In the genomic region with DNA sequence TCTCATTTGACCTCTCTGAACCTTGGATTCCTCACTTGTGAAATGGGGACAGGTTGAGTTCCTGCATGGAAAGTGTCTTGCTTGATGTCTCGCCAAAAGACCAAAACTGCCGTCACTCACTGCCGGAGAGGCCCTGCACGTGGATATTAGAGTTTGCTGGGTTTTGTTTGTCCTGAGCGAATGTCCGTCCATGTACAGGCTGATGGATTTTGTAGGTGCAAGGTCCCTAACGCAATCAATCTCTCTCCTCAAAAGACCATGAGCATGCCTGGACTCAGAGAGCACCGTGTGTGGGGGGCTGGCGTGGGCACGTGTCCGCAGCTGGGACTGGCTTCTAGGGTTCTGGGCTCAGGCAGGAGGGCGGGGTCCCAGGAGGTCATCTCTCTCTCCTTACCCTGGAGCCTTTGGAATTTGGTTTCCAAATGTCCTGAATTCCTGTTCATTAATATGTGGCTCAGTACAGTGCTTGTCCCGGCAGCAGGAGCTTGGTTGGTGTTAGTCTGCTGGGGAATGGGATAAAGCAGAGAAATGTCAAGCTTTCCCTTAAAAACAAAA, we compare ENCODE assay signal across 1 cellular context.
TF ChIP-seq lines count a peak whose summit lies in the region.

No MANE protein-coding gene starts in this region.

TF ChIP-seq in HepG2, 621 proteins besides CTCF, POLR2A, EP300 and RAD21 (continued from another document):
- TF ChIP-seq, protein P1, sequence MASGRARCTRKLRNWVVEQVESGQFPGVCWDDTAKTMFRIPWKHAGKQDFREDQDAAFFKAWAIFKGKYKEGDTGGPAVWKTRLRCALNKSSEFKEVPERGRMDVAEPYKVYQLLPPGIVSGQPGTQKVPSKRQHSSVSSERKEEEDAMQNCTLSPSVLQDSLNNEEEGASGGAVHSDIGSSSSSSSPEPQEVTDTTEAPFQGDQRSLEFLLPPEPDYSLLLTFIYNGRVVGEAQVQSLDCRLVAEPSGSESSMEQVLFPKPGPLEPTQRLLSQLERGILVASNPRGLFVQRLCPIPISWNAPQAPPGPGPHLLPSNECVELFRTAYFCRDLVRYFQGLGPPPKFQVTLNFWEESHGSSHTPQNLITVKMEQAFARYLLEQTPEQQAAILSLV (CRISPR knock-in tag; IDR thresholded peaks at IDR 0.05; ENCODE audit: borderline replicate concordance) = no peak
- TF ChIP-seq REL (CRISPR knock-in tag; conservative IDR thresholded peaks at IDR 0.05) = no peak
- TF ChIP-seq DDIT3 (CRISPR knock-in tag; IDR thresholded peaks at IDR 0.05) = no peak
- 0 out of 2 replicates have a peak, but pooled peaks have one; percentile 11 for TF ChIP-seq PATZ1 (CRISPR knock-in tag; IDR thresholded peaks at IDR 0.05)
- no peak for TF ChIP-seq MXD4 (CRISPR knock-in tag; IDR thresholded peaks at IDR 0.05)
- TF ChIP-seq, protein P2, sequence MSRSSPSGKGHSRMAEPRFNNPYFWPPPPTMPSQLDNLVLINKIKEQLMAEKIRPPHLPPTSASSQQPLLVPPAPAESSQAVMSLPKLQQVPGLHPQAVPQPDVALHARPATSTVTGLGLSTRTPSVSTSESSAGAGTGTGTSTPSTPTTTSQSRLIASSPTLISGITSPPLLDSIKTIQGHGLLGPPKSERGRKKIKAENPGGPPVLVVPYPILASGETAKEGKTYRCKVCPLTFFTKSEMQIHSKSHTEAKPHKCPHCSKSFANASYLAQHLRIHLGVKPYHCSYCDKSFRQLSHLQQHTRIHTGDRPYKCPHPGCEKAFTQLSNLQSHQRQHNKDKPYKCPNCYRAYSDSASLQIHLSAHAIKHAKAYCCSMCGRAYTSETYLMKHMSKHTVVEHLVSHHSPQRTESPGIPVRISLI (CRISPR knock-in tag; IDR thresholded peaks at IDR 0.05; ENCODE audit: borderline replicate concordance) = no peak
- 0 out of 2 replicates have a peak, but pooled peaks have one; percentile 41 for TF ChIP-seq ZNF746 (CRISPR knock-in tag; IDR thresholded peaks at IDR 0.05)
- TF ChIP-seq ZNF768 (CRISPR knock-in tag; IDR thresholded peaks at IDR 0.05) = no peak
- no peak for TF ChIP-seq HOXD1 (CRISPR knock-in tag; IDR thresholded peaks at IDR 0.05)
- peak; percentile 68 for TF ChIP-seq ARID5B (CRISPR knock-in tag; IDR thresholded peaks at IDR 0.05)
- TF ChIP-seq THAP11 (CRISPR knock-in tag; IDR thresholded peaks at IDR 0.05) = peak; percentile 37; the same call in 1 of the 2 replicates
- TF ChIP-seq LCORL (IDR thresholded peaks at IDR 0.05) = no peak
- peak; percentile 70; the same call in 1 of the 2 replicates for TF ChIP-seq LCORL (CRISPR knock-in tag; IDR thresholded peaks at IDR 0.05)
- no peak for TF ChIP-seq MAZ (IDR thresholded peaks at IDR 0.05; ENCODE audit: borderline replicate concordance, low read depth, low read length)
- TF ChIP-seq MAZ (CRISPR knock-in tag; IDR thresholded peaks at IDR 0.05; ENCODE audit: low read depth) = 0 out of 2 replicates have a peak, but pooled peaks have one; percentile 41
- no peak for TF ChIP-seq ZNF788 (CRISPR knock-in tag; IDR thresholded peaks at IDR 0.05; ENCODE audit: borderline replicate concordance)
- 0 out of 2 replicates have a peak, but pooled peaks have one; percentile 20 for TF ChIP-seq ZSCAN25 (CRISPR knock-in tag; IDR thresholded peaks at IDR 0.05)
- peak; percentile 59; the same call in 1 of the 2 replicates for TF ChIP-seq SOX5 (CRISPR knock-in tag; IDR thresholded peaks at IDR 0.05; ENCODE audit: borderline replicate concordance)
- TF ChIP-seq SAP130 (CRISPR knock-in tag; IDR thresholded peaks at IDR 0.05; ENCODE audit: low read depth) = peak; percentile 64
- TF ChIP-seq ZNF547 (CRISPR knock-in tag; IDR thresholded peaks at IDR 0.05) = no peak
- TF ChIP-seq ZNF772 (CRISPR knock-in tag; IDR thresholded peaks at IDR 0.05) = peak; percentile 51; the same call in 1 of the 2 replicates
- TF ChIP-seq RCOR2 (CRISPR knock-in tag; IDR thresholded peaks at IDR 0.05) = peak; percentile 42; the same call in 1 of the 2 replicates
- TF ChIP-seq ZBTB20 (CRISPR knock-in tag; IDR thresholded peaks at IDR 0.05; ENCODE audit: borderline replicate concordance, low read depth) = 0 out of 2 replicates have a peak, but pooled peaks have one; percentile 39
- TF ChIP-seq KLF12 (CRISPR knock-in tag; IDR thresholded peaks at IDR 0.05; ENCODE audit: borderline replicate concordance) = no peak
- no peak for TF ChIP-seq FLYWCH1 (CRISPR knock-in tag; IDR thresholded peaks at IDR 0.05)
- TF ChIP-seq PHB2 (IDR thresholded peaks at IDR 0.05; ENCODE audit: partially characterized antibody) = no peak
- TF ChIP-seq ZNF224 (CRISPR knock-in tag; IDR thresholded peaks at IDR 0.05) = no peak
- no peak for TF ChIP-seq ZFP41 (CRISPR knock-in tag; IDR thresholded peaks at IDR 0.05; ENCODE audit: borderline replicate concordance)
- TF ChIP-seq ZNF616 (CRISPR knock-in tag; IDR thresholded peaks at IDR 0.05; ENCODE audit: low read depth) = no peak
- TF ChIP-seq ZIK1 (CRISPR knock-in tag; IDR thresholded peaks at IDR 0.05; ENCODE audit: borderline replicate concordance, low read depth) = no peak
- no peak for TF ChIP-seq SATB2 (CRISPR knock-in tag; IDR thresholded peaks at IDR 0.05)
